ENCODE assay signal across 11 cellular contexts in genomic region chr16:86575095-86575685, GRCh38. TPM values are rescaled to one million over a fixed set of nuclear protein-coding genes. Genes with fewer than 3 reads are reported as not detected.
DNase-seq lines count a peak whose midpoint lies in the region; ATAC-seq and TF ChIP-seq lines count a peak whose summit lies in the region.
"Had no signal": no experiment of that assay in that cellular context is flagged by ENCODE, and none has a peak within 500 bp of the region (broad histone marks: within the 10 kb centered on the region; RNA-seq: fewer than 3 reads in every experiment).

No MANE protein-coding gene starts in this region.

- H3K27me3 ChIP-seq in mammary epithelial cell (ENCODE audit: insufficient read depth, low read length) (no peaks in the 10 kb centered on the region), thoracic aorta (replicated peaks; ENCODE audit: insufficient read depth) (no peaks in the 10 kb centered on the region)

- peaks cover 28% of the 10 kb centered on the region for H3K79me2 ChIP-seq in mammary epithelial cell (ENCODE audit: insufficient read depth, low read length)

- dilution Hi-C loops in mammary epithelial cell (cut with HindIII; ENCODE audit: low sequenced_read_pairs), result no loop called here

- no peak overlapping the region for H3K27ac Mint-ChIP-seq in T-helper 2 cell treated with Interferon-gamma antibody and Interleukin-4, amounts not matched to agents 5 μg/mL and 100 μg/mL, for 36 hours
- no peak overlapping the region for H3K27ac Mint-ChIP-seq in immature natural killer cell
- no peak overlapping the region for H3K27ac Mint-ChIP-seq in activated CD4-positive, alpha-beta memory T cell treated with anti-CD3 and anti-CD28 coated beads for 36 hours

- WGBS in mammary epithelial cell (ENCODE audit: low coverage, missing lambda C conversion rate), result 85% methylated on average over 15 of the region's 17 CpGs

- no peaks in the 10 kb centered on the region for H3K9me3 Mint-ChIP-seq in T-helper 2 cell treated with Interferon-gamma antibody and Interleukin-4, amounts not matched to agents 5 μg/mL and 100 μg/mL, for 36 hours
- no peaks in the 10 kb centered on the region for H3K9me3 Mint-ChIP-seq in immature natural killer cell
- H3K9me3 Mint-ChIP-seq in activated CD4-positive, alpha-beta memory T cell treated with anti-CD3 and anti-CD28 coated beads for 36 hours, result no peaks in the 10 kb centered on the region

- H3K9me3 ChIP-seq in mammary epithelial cell (replicated peaks; ENCODE audit: insufficient read depth, low read length) (no peaks in the 10 kb centered on the region), thoracic aorta (no peaks in the 10 kb centered on the region)
- H3K9me3 ChIP-seq: pancreas, upper lobe of left lung had no signal

- no TSS peak for BruUV-seq in mammary epithelial cell (replicated peaks; lab: Mats Ljungman, UMichigan)

- peak overlapping the region; percentile 71 for H3K4me2 ChIP-seq in mammary epithelial cell (ENCODE audit: insufficient read depth, low read depth, low read length)

- H3K4me1 Mint-ChIP-seq in T-helper 2 cell treated with Interferon-gamma antibody and Interleukin-4, amounts not matched to agents 5 μg/mL and 100 μg/mL, for 36 hours (ENCODE audit: low read depth), result peaks cover 6% of the 10 kb centered on the region
- H3K4me1 Mint-ChIP-seq in immature natural killer cell, result peaks cover 6 to 14% of the 10 kb centered on the region in 2 donors
- peaks cover 11% of the 10 kb centered on the region for H3K4me1 Mint-ChIP-seq in activated CD4-positive, alpha-beta memory T cell treated with anti-CD3 and anti-CD28 coated beads for 36 hours (ENCODE audit: low read depth)

- DNase-seq in T-helper 2 cell treated with Interferon-gamma antibody and Interleukin-4, amounts not matched to agents 5 μg/mL and 100 μg/mL, for 36 hours (ENCODE audit: low spot score), result no peak
- DNase-seq in T-helper 2 cell, result no peak
- no peak for DNase-seq in mammary epithelial cell
- DNase-seq in immature natural killer cell, result no peak
- no peak for DNase-seq in thoracic aorta (ENCODE audit: low spot score)
- no peak for DNase-seq in OCI-M1 (lab: John Stamatoyannopoulos, UW)
- no peak for DNase-seq in activated CD4-positive, alpha-beta memory T cell treated with anti-CD3 and anti-CD28 coated beads for 36 hours
- DNase-seq: activated CD4-positive, alpha-beta T cell treated with anti-CD3 and anti-CD28 coated beads for 1 hour had no signal

- H4K20me1 ChIP-seq in mammary epithelial cell (ENCODE audit: insufficient read depth, low read length), result no peaks in the 10 kb centered on the region

- peaks cover 22% of the 10 kb centered on the region for H3K4me1 ChIP-seq in mammary epithelial cell (ENCODE audit: insufficient read depth, low read length)
- peaks cover 25 to 63% of the 10 kb centered on the region in 2 donors for H3K4me1 ChIP-seq in thoracic aorta (ENCODE audit: control insufficient read depth in 1 of 2, low read depth in 2 of 2)

- H3K4me3 ChIP-seq in mammary epithelial cell (replicated peaks in 1 of 3; ENCODE audit: insufficient read depth in 1 of 3, low read depth in 2 of 3, low read length in 3 of 3) (no peak overlapping the region), thoracic aorta (peak overlapping the region; percentile 76)

- H3K36me3 ChIP-seq in mammary epithelial cell (ENCODE audit: insufficient read depth, low read length) (peaks cover 4% of the 10 kb centered on the region), thoracic aorta (no peaks in the 10 kb centered on the region)
- H3K36me3 ChIP-seq: pancreas, upper lobe of left lung had no signal

- in situ Hi-C loops in mammary epithelial cell (cut with MboI; ENCODE audit: low sequenced_read_pairs in 2 of 2), result loop anchor here in 1 of 2 donors (25.0 kb wide), 1 partner anchor 237 kb away; no protein-coding TSS in a partner anchor

- H3K4me3 Mint-ChIP-seq in T-helper 2 cell treated with Interferon-gamma antibody and Interleukin-4, amounts not matched to agents 5 μg/mL and 100 μg/mL, for 36 hours, result peak overlapping the region; percentile 84
- H3K4me3 Mint-ChIP-seq in immature natural killer cell, result peak overlapping the region in 4 of 5 donors; percentile 5 to 76 (median 58)
- no peak overlapping the region for H3K4me3 Mint-ChIP-seq in activated CD4-positive, alpha-beta memory T cell treated with anti-CD3 and anti-CD28 coated beads for 36 hours

- H3K27me3 Mint-ChIP-seq in T-helper 2 cell treated with Interferon-gamma antibody and Interleukin-4, amounts not matched to agents 5 μg/mL and 100 μg/mL, for 36 hours (ENCODE audit: low read depth), result peaks cover 70% of the 10 kb centered on the region
- peaks cover 10 to 46% (median 33%) of the 10 kb centered on the region in 3 donors for H3K27me3 Mint-ChIP-seq in immature natural killer cell (ENCODE audit: low read depth in 3 of 3)
- peaks cover 69% of the 10 kb centered on the region for H3K27me3 Mint-ChIP-seq in activated CD4-positive, alpha-beta memory T cell treated with anti-CD3 and anti-CD28 coated beads for 36 hours

- ATAC-seq in thoracic aorta (ENCODE audit: insufficient number of reproducible peaks, low FRiP score, low read depth) (no peak), HG03135 (IDR thresholded peaks at IDR 0.05; ENCODE audit: unreplicated experiment) (no peak)

- H3K27ac ChIP-seq in mammary epithelial cell (ENCODE audit: insufficient read depth, low read depth, low read length), result no peak overlapping the region
- H3K27ac ChIP-seq in thoracic aorta, result peak overlapping the region; percentile 91 to 97
- H3K27ac ChIP-seq: pancreas, upper lobe of left lung had no signal

- intact Hi-C loops in mammary epithelial cell (cut with micrococcal nuclease), result loop anchor here (1.0 to 5.0 kb wide), 7 partner anchors 90 to 442 kb away; no protein-coding TSS in a partner anchor
- intact Hi-C loops in activated CD4-positive, alpha-beta memory T cell treated with anti-CD3 and anti-CD28 coated beads for 36 hours (cut with micrococcal nuclease), result no loop called here

- no peak overlapping the region for H3K9ac ChIP-seq in mammary epithelial cell (ENCODE audit: insufficient read depth, low read length)

- CTCF ChIA-PET in mammary epithelial cell (lab: Charles Lee; ENCODE audit: low non-redundant PET), result interaction anchor here (0.6 kb wide), 2 partner anchors 15 to 442 kb away, joined by 3 to 6 read pairs; no protein-coding TSS in a partner anchor
- CTCF ChIA-PET in activated CD4-positive, alpha-beta memory T cell treated with anti-CD3 and anti-CD28 coated beads for 36 hours (lab: Charles Lee), result interaction anchor here (1.8 to 2.0 kb wide), 2 partner anchors 186 to 299 kb away, joined by 7 to 8 read pairs; no protein-coding TSS in a partner anchor

- H2AFZ ChIP-seq in mammary epithelial cell (ENCODE audit: low read depth, low read length), result peak overlapping the region; percentile 77

- no peaks in the 10 kb centered on the region for H3K36me3 Mint-ChIP-seq in T-helper 2 cell treated with Interferon-gamma antibody and Interleukin-4, amounts not matched to agents 5 μg/mL and 100 μg/mL, for 36 hours (ENCODE audit: low read depth)
- H3K36me3 Mint-ChIP-seq in immature natural killer cell, result no peaks in the 10 kb centered on the region
- no peaks in the 10 kb centered on the region for H3K36me3 Mint-ChIP-seq in activated CD4-positive, alpha-beta memory T cell treated with anti-CD3 and anti-CD28 coated beads for 36 hours

- POLR2A ChIA-PET in activated CD4-positive, alpha-beta memory T cell treated with anti-CD3 and anti-CD28 coated beads for 36 hours (lab: Charles Lee), result no interaction called here

- no peak for TF ChIP-seq CTCF in mammary epithelial cell (conservative IDR thresholded peaks at IDR 0.05 in 1 of 2, IDR thresholded peaks at IDR 0.05 in 1 of 2; ENCODE audit: extremely low read depth in 1 of 2, insufficient read depth in 1 of 2, low read depth in 1 of 2, low read length in 2 of 2)
- no peak for TF ChIP-seq CTCF in thoracic aorta (IDR thresholded peaks at IDR 0.05)

RNA-seq across cellular contexts. Expression of gene FOXL1, which starts 3.2 kb away (rescaled TPM):
- 1 to 10 TPM; 2.2 to 8.0 TPM for total RNA-seq in mammary epithelial cell
- polyA plus RNA-seq in mammary epithelial cell, result 1.2 TPM
- polyA minus RNA-seq in mammary epithelial cell, result 0.47 TPM
- polyA plus RNA-seq in immature natural killer cell, result not detected
- 10 to 100 TPM; 52.1 to 52.8 TPM for total RNA-seq in thoracic aorta
- not detected for total RNA-seq in activated CD4-positive, alpha-beta memory T cell treated with anti-CD3 and anti-CD28 coated beads for 36 hours

RNA-seq across cellular contexts. Expression of gene FOXC2, which starts 8.6 kb away (rescaled TPM):
- total RNA-seq in mammary epithelial cell (10 to 100 TPM in 1 of 2 donors, 1 to 10 TPM in 1; 1.3 to 13.3 TPM), thoracic aorta (10 to 100 TPM; 54.5 to 60.7 TPM)
- polyA plus RNA-seq in mammary epithelial cell (1.3 TPM), immature natural killer cell (not detected)
- 0.98 TPM for polyA minus RNA-seq in mammary epithelial cell
- not detected for total RNA-seq in activated CD4-positive, alpha-beta memory T cell treated with anti-CD3 and anti-CD28 coated beads for 36 hours

RNA-seq across cellular contexts. Expression of gene MTHFSD, which starts 20.2 kb away (rescaled TPM):
- total RNA-seq in mammary epithelial cell (10 to 100 TPM; 17.3 to 25.4 TPM), thoracic aorta (10 to 100 TPM; 25.0 to 30.8 TPM)
- polyA plus RNA-seq in mammary epithelial cell (11.3 TPM), immature natural killer cell (10 to 100 TPM in 2 of 3 donors, 1 to 10 TPM in 1; 7.9 to 15.5 (median 12.3) TPM)
- polyA minus RNA-seq in mammary epithelial cell, result 1.4 TPM
- total RNA-seq in activated CD4-positive, alpha-beta memory T cell treated with anti-CD3 and anti-CD28 coated beads for 36 hours, result 10 to 100 TPM; 17.9 to 19.0 TPM

Comparison
In these comparisons a context has a peak if more than half of its experiments do, and no peak if none do; other contexts are left out.
1. RNA of gene FOXL1, which starts 3.2 kb away (total RNA-seq): 52.1 to 52.8 TPM in thoracic aorta; 2.2 to 8.0 TPM in mammary epithelial cell and not detected in activated CD4-positive, alpha-beta memory T cell treated with anti-CD3 and anti-CD28 coated beads for 36 hours; every median in the first group is over 4 times any median in the second.